ENCODE assay signal across 1 cellular context in genomic region chr18:53792762-53793161, GRCh38.
TF ChIP-seq lines count a peak whose summit lies in the region.

No MANE protein-coding gene starts in this region.

TF ChIP-seq in GM23338, 12 proteins besides CTCF, POLR2A, EP300 and RAD21 (continued from another document):
- TF ChIP-seq REST (IDR thresholded peaks at IDR 0.05; ENCODE audit: unreplicated experiment), result no peak
- TF ChIP-seq ZNF462 (CRISPR knock-in tag; IDR thresholded peaks at IDR 0.05), result no peak
- TF ChIP-seq POLR2AphosphoS5 (IDR thresholded peaks at IDR 0.05; ENCODE audit: low read depth), result no peak
- TF ChIP-seq CREB1 (CRISPR knock-in tag; IDR thresholded peaks at IDR 0.05; ENCODE audit: low read depth), result no peak
- no peak for TF ChIP-seq ETS1 (IDR thresholded peaks at IDR 0.05)
- no peak for TF ChIP-seq ZNF114 (CRISPR knock-in tag; IDR thresholded peaks at IDR 0.05)
TF ChIP-seq in GM23338: peak in this region for 0.
